8 cellular contexts compared by ENCODE assay signal in the genomic region with DNA sequence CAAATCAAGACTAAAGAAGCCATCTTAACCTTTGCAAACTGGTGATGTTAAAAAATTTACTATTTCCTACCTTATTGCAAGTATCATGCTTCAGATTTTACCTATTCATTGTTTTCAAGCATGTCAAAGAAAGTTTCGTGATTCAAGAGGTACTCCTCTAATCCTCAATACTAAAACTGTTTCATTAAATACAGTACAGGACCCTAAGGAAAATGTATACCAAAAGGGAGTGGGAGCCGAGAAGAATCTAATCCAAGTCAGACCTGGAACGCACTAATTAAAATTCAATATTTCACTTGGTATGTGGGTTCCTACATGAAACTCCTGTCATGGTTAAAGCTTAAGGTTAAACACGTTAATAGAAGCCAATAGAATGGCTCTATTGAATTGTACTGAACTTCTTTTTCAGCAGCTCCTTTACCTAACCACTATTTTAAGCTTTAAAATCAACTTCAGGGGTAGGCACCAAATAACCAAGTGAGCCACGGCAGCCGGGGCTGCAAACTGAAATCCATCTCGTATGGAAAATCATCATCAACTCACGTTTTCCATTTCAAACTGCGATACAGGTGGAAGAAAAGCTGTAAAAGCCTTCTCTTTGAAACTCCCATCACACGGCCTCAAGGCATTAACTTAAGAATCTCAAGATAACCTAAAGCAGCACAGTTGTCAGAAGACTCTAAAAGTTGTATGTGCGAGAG.
DNase-seq lines count a peak whose midpoint lies in the region; ATAC-seq and TF ChIP-seq lines count a peak whose summit lies in the region.

No MANE protein-coding gene starts in this region.

- no peak for TF ChIP-seq CTCF in LNCaP clone FGC (IDR thresholded peaks at IDR 0.05; ENCODE audit: control insufficient read depth, extremely low read depth, insufficient read depth)

- peak overlapping the region; percentile 89 to 95 (median 92) for H3K4me3 Mint-ChIP-seq in CD4-positive, alpha-beta memory T cell
- H3K4me3 Mint-ChIP-seq in activated T-cell treated with anti-CD3 and anti-CD28 coated beads, Interleukin-2, amount 50 U/mL, for 24 hours, result peak overlapping the region; percentile 94

- peaks cover 0 to 11% of the 10 kb centered on the region in 2 donors for H3K36me3 Mint-ChIP-seq in CD4-positive, alpha-beta memory T cell
- peaks cover 35% of the 10 kb centered on the region for H3K36me3 Mint-ChIP-seq in activated T-cell treated with anti-CD3 and anti-CD28 coated beads, Interleukin-2, amount 50 U/mL, for 24 hours (ENCODE audit: low read depth)

- peaks cover 16 to 36% (median 21%) of the 10 kb centered on the region in 4 donors for H3K4me1 Mint-ChIP-seq in CD4-positive, alpha-beta memory T cell
- H3K4me1 Mint-ChIP-seq in activated T-cell treated with anti-CD3 and anti-CD28 coated beads, Interleukin-2, amount 50 U/mL, for 24 hours (ENCODE audit: low read depth), result peaks cover 56% of the 10 kb centered on the region

- no peaks in the 10 kb centered on the region for H3K9me3 ChIP-seq in CD4-positive, alpha-beta memory T cell (ENCODE audit: control insufficient read depth in 1 of 2, low read length in 2 of 2)

- no peaks in the 10 kb centered on the region for H3K27me3 ChIP-seq in CD4-positive, alpha-beta memory T cell (ENCODE audit: insufficient read depth, low read length)

- intact Hi-C loops in CD4-positive, alpha-beta memory T cell (cut with micrococcal nuclease), result loop anchor here (2.0 to 5.0 kb wide), 3 partner anchors 64 to 186 kb away; no protein-coding TSS in a partner anchor

- peak overlapping the region; percentile 79 to 97 (median 92) for H3K27ac Mint-ChIP-seq in CD4-positive, alpha-beta memory T cell
- H3K27ac Mint-ChIP-seq in activated T-cell treated with anti-CD3 and anti-CD28 coated beads, Interleukin-2, amount 50 U/mL, for 24 hours, result peak overlapping the region; percentile 99

- peak overlapping the region; percentile 62 to 70 for H3K4me3 ChIP-seq in CD4-positive, alpha-beta memory T cell (ENCODE audit: low read length in 2 of 2)
- H3K4me3 ChIP-seq in LNCaP clone FGC (ENCODE audit: low read depth, low read length) (peak overlapping the region; percentile 77), skeletal muscle cell (ENCODE audit: low read depth, low read length) (peak overlapping the region; percentile 70)

- H3K9me3 Mint-ChIP-seq in CD4-positive, alpha-beta memory T cell, result no peaks in the 10 kb centered on the region
- peaks cover 4% of the 10 kb centered on the region for H3K9me3 Mint-ChIP-seq in activated T-cell treated with anti-CD3 and anti-CD28 coated beads, Interleukin-2, amount 50 U/mL, for 24 hours

- no peaks in the 10 kb centered on the region for H3K36me3 ChIP-seq in CD4-positive, alpha-beta memory T cell (ENCODE audit: insufficient read depth, low read length)

- peak overlapping the region; percentile 68 for H3K27ac ChIP-seq in CD4-positive, alpha-beta memory T cell (ENCODE audit: low read depth, low read length)

- H3K27me3 Mint-ChIP-seq in CD4-positive, alpha-beta memory T cell, result no peaks in the 10 kb centered on the region
- no peaks in the 10 kb centered on the region for H3K27me3 Mint-ChIP-seq in activated T-cell treated with anti-CD3 and anti-CD28 coated beads, Interleukin-2, amount 50 U/mL, for 24 hours

- DNase-seq in CD4-positive, alpha-beta memory T cell, result peak in 4 of 5 donors; percentile 4 to 43 (median 18)
- DNase-seq in LNCaP clone FGC (ENCODE audit: low read depth), result no peak
- peak; percentile 48 for DNase-seq in activated T-cell treated with anti-CD3 and anti-CD28 coated beads, Interleukin-2, amount 50 U/mL, for 24 hours
- DNase-seq in glomerular visceral epithelial cell (ENCODE audit: extremely low spot score), result peak; percentile 23
- DNase-seq in skeletal muscle cell (ENCODE audit: low read depth), result no peak
- DNase-seq in OCI-M2 (lab: John Stamatoyannopoulos, UW; ENCODE audit: unreplicated experiment), result no peak

- POLR2A ChIA-PET in CD4-positive, alpha-beta memory T cell (lab: Charles Lee; ENCODE audit: partially characterized antibody), result interaction anchor here (0.7 to 2.5 kb wide), 4 partner anchors 10 to 114 kb away, joined by 3 to 20 read pairs (median 5); no protein-coding TSS in a partner anchor

- ATAC-seq in GM21390 (IDR thresholded peaks at IDR 0.05; ENCODE audit: unreplicated experiment) (no peak), GM21447 (IDR thresholded peaks at IDR 0.05; ENCODE audit: unreplicated experiment) (no peak)

- CTCF ChIA-PET in CD4-positive, alpha-beta memory T cell (lab: Charles Lee; ENCODE audit: partially characterized antibody), result interaction anchor here (1.0 to 1.4 kb wide), 2 partner anchors 9 to 93 kb away, joined by 3 to 4 read pairs; no protein-coding TSS in a partner anchor

- peaks cover 26% of the 10 kb centered on the region for H3K4me1 ChIP-seq in CD4-positive, alpha-beta memory T cell (ENCODE audit: insufficient read depth, low read length)

Comparison
In these comparisons a context has a peak if more than half of its experiments do, and no peak if none do; other contexts are left out.
1. DNase-seq: peak in CD4-positive, alpha-beta memory T cell (4 of 5), activated T-cell treated with anti-CD3 and anti-CD28 coated beads, Interleukin-2, amount 50 U/mL, for 24 hours (single experiment) and glomerular visceral epithelial cell (single experiment); none in LNCaP clone FGC (single experiment), skeletal muscle cell (single experiment) and OCI-M2 (single experiment).
2. Peak in every context shown above with its lines, with median percentiles within 50 percentile points of each other: H3K4me3 ChIP-seq.